In the genomic region with DNA sequence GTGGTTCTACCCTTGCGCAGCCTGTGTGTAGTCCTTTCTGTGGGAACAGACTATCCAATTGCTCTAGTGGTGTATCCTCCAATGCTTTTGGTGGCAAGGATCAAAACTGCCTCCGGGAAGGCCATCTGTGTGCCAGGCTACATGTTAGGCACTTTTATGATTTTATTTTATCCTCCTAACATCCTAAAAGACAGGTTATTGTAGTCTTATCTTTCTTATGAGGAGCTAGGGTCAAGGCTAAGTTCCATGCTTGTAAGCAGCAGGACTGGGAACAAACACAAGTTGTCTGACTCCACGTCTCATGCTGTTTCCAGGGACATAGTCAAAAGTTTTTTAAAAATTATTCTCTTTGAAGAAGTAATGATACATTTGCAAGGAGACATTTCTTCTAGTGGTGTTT, we compare ENCODE assay signal across 33 cellular contexts.
A peak's percentile ranks its signal among the peaks of the same experiment; 100 is the strongest.
DNase-seq lines count a peak whose midpoint lies in the region; ATAC-seq, FAIRE-seq and TF ChIP-seq lines count a peak whose summit lies in the region.
"Had no signal": no experiment of that assay in that cellular context is flagged by ENCODE, and none has a peak within 500 bp of the region (broad histone marks: within the 10 kb centered on the region; RNA-seq: fewer than 3 reads in every experiment).

No MANE protein-coding gene starts in this region.

- DNase-seq in left colon (no peak), mesenchymal stem cell (no peak), mucosa of descending colon (no peak), NCI-H1092 treated with DMSO at 0.1 percent for 48 hours (lab: John Stamatoyannopoulos, UW) (no peak), urothelium cell line (ENCODE audit: low spot score) (no peak)
- DNase-seq: 8988T; ACHN; AML-193; BE2C; C1 segment of cervical spinal cord; Caco-2; Calu3; CD4-positive, alpha-beta memory T cell; CD4-positive, alpha-beta T cell; CD4-positive, CD25-positive, alpha-beta regulatory T cell; CD8-positive, alpha-beta memory T cell; CD8-positive, alpha-beta T cell; COR-L47; DMS 273 treated with DMSO at 0.1 percent for 48 hours; DMS153; DMS53; DMS79; DMS79 treated with DMSO at 0.1 percent for 48 hours; DND-41; EL had no signal

- peak overlapping the region; percentile 9 for H2AK5ac ChIP-seq in mesenchymal stem cell (ENCODE audit: low read length, severe bottlenecking)

- H3K36me3 ChIP-seq in mesenchymal stem cell (ENCODE audit: control insufficient read depth in 1 of 2, insufficient read depth in 2 of 2, low read depth in 1 of 2, low read length in 2 of 2) (no peaks in the 10 kb centered on the region), mucosa of descending colon (ENCODE audit: low read depth) (no peaks in the 10 kb centered on the region)
- H3K36me3 ChIP-seq: BE2C; BLaER1; BLaER1 treated with 17β-estradiol and CSF1 and Interleukin-3, amounts not matched to agents 10 nM and 100 nM had no signal

- ATAC-seq in left colon (peak; percentile 86), mucosa of descending colon (peak; percentile 60), GM18520 (IDR thresholded peaks at IDR 0.05; ENCODE audit: unreplicated experiment) (no peak)
- ATAC-seq: A549; CD8-positive, alpha-beta T cell had no signal

- H2BK120ac ChIP-seq in mesenchymal stem cell (ENCODE audit: low read depth, low read length), result no peak overlapping the region

- no peak overlapping the region for H4K8ac ChIP-seq in mesenchymal stem cell (ENCODE audit: low read length)

- H3K23ac ChIP-seq in mesenchymal stem cell (ENCODE audit: low read length in 2 of 2), result no peak overlapping the region

- no peak overlapping the region for H4K91ac ChIP-seq in mesenchymal stem cell (ENCODE audit: low read length)

- H3K4me2 ChIP-seq in mesenchymal stem cell (ENCODE audit: low read length, poor library complexity, severe bottlenecking), result no peak overlapping the region
- H3K4me2 ChIP-seq: A549; BLaER1; BLaER1 treated with 17β-estradiol and CSF1 and Interleukin-3, amounts not matched to agents 10 nM and 100 nM had no signal

- H3K18ac ChIP-seq in mesenchymal stem cell (ENCODE audit: low read depth in 1 of 2, low read length in 2 of 2), result no peak overlapping the region

- no peak overlapping the region for H2BK5ac ChIP-seq in mesenchymal stem cell (ENCODE audit: low read depth, low read length, poor library complexity, severe bottlenecking)

- H2AFZ ChIP-seq in mesenchymal stem cell (ENCODE audit: low read depth, low read length), result no peak overlapping the region

- no peak overlapping the region for H3K4ac ChIP-seq in mesenchymal stem cell (ENCODE audit: low read depth in 1 of 2, low read length in 2 of 2)

- H3K14ac ChIP-seq in mesenchymal stem cell (ENCODE audit: low read length in 2 of 2), result no peak overlapping the region

- WGBS in mesenchymal stem cell, result 53% methylated on average over 2 of the region's 3 CpGs

- H2BK15ac ChIP-seq in mesenchymal stem cell (ENCODE audit: low read depth, poor library complexity, severe bottlenecking), result no peak overlapping the region

- no peaks in the 10 kb centered on the region for H3K9me3 ChIP-seq in mesenchymal stem cell (ENCODE audit: control insufficient read depth, low read length)
- no peaks in the 10 kb centered on the region for H3K9me3 ChIP-seq in mucosa of descending colon
- H3K9me3 ChIP-seq: A549; BE2C; BLaER1; BLaER1 treated with 17β-estradiol and CSF1 and Interleukin-3, amounts not matched to agents 10 nM and 100 nM; Caco-2 had no signal

- intact Hi-C loops in left colon (cut with DNase I, micrococcal nuclease), result no loop called here
- intact Hi-C loops in mucosa of descending colon (cut with DNase I, micrococcal nuclease), result no loop called here

- peaks cover 0 to 9% of the 10 kb centered on the region in 2 experiments for H3K27me3 ChIP-seq in mesenchymal stem cell (ENCODE audit: control insufficient read depth in 1 of 2, insufficient read depth in 1 of 2, low read length in 2 of 2)
- H3K27me3 ChIP-seq: BE2C; BLaER1; BLaER1 treated with 17β-estradiol and CSF1 and Interleukin-3, amounts not matched to agents 10 nM and 100 nM had no signal

- no peak overlapping the region for H2BK12ac ChIP-seq in mesenchymal stem cell (ENCODE audit: low read length in 2 of 2)

- H3K4me3 ChIP-seq in mesenchymal stem cell (ENCODE audit: insufficient read depth in 1 of 2, low read depth in 1 of 2, low read length in 2 of 2) (no peak overlapping the region), mucosa of descending colon (no peak overlapping the region)
- H3K4me3 ChIP-seq: A549; BLaER1; BLaER1 treated with 17β-estradiol and CSF1 and Interleukin-3, amounts not matched to agents 10 nM and 100 nM had no signal

- no peak for FAIRE-seq in urothelium cell line (lab: Jason Lieb, UNC)
- FAIRE-seq: A204.1, A549, D721Med had no signal

- H3K79me1 ChIP-seq in mesenchymal stem cell (replicated peaks; ENCODE audit: low read length, poor library complexity, severe bottlenecking), result no peaks in the 10 kb centered on the region

- TF ChIP-seq CTCF in mucosa of descending colon (IDR thresholded peaks at IDR 0.05), result no peak

- H3K4me1 ChIP-seq in mesenchymal stem cell (ENCODE audit: control insufficient read depth, insufficient read depth, low read depth, low read length) (peaks cover 2% of the 10 kb centered on the region), mucosa of descending colon (ENCODE audit: low read depth) (no peaks in the 10 kb centered on the region)
- H3K4me1 ChIP-seq: A549; BE2C; BLaER1; BLaER1 treated with 17β-estradiol and CSF1 and Interleukin-3, amounts not matched to agents 10 nM and 100 nM; Caco-2 had no signal

- no peak overlapping the region for H3K27ac ChIP-seq in mesenchymal stem cell (ENCODE audit: low read length, poor library complexity, severe bottlenecking)
- H3K27ac ChIP-seq: 22Rv1; A549; BLaER1; BLaER1 treated with 17β-estradiol and CSF1 and Interleukin-3, amounts not matched to agents 10 nM and 100 nM; C4-2B had no signal

- H3K9ac ChIP-seq in mesenchymal stem cell (ENCODE audit: low read length), result no peak overlapping the region
- H3K9ac ChIP-seq: BLaER1; BLaER1 treated with 17β-estradiol and CSF1 and Interleukin-3, amounts not matched to agents 10 nM and 100 nM had no signal
